ENCODE assay signal across 1 cellular context in genomic region chr9:120885968-120886367, GRCh38.
TF ChIP-seq lines count a peak whose summit lies in the region.

No MANE protein-coding gene starts in this region.

TF ChIP-seq in A549, 52 proteins besides CTCF, POLR2A, EP300 and RAD21 (continued from another document):
- TF ChIP-seq KDM1A (IDR thresholded peaks at IDR 0.05; ENCODE audit: low read depth): no peak
